Comparison of ENCODE assay signal across 1 cellular context in genomic region chr7:106247827-106248201, GRCh38.
TF ChIP-seq lines count a peak whose summit lies in the region.

No MANE protein-coding gene starts in this region.

TF ChIP-seq in HepG2, 621 proteins besides CTCF, POLR2A, EP300 and RAD21 (continued from another document):
- TF ChIP-seq, protein P1, sequence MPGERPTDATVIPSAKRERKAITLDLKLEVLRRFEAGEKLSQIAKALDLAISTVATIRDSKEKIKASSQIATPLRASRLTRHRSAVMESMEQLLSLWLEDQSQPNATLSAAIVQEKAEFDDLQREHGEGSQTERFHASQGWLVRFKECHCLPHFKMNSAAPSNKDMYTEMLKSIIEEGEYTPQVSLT (CRISPR knock-in tag; IDR thresholded peaks at IDR 0.05; ENCODE audit: borderline replicate concordance, low read depth), result no peak
- TF ChIP-seq BORCS8-MEF2B (CRISPR knock-in tag; IDR thresholded peaks at IDR 0.05) (no peak), TRAFD1 (CRISPR knock-in tag; IDR thresholded peaks at IDR 0.05; ENCODE audit: borderline replicate concordance) (no peak)
